In the genomic region with DNA sequence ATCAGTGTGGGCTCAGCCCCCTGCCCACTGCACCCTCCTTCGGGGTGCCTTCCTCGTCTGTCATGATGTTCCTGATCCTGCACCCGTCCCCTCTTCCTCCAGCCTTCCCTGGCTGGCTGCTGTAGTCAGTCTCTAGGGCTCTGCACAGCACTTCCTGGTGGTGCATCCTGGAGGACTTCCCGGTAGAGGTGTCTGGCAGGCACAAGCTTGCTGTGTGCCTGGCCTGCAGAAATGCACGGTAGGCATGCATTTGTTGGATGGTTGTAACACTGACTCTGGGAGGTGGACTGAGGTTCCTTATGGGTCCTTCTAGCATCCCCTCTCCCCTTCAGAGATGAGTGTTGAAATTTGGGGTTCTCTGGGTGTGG, we compare ENCODE assay signal across 3 cellular contexts.
TF ChIP-seq lines count a peak whose summit lies in the region.

No MANE protein-coding gene starts in this region.

TF ChIP-seq in SK-N-SH, 30 proteins besides CTCF, POLR2A, EP300 and RAD21:
- TF ChIP-seq POLR2AphosphoS5 (IDR thresholded peaks at IDR 0.05; ENCODE audit: low read depth, low read length) (no peak), GABPA (IDR thresholded peaks at IDR 0.05; ENCODE audit: low read depth) (no peak)

TF ChIP-seq in SK-N-SH treated with all-trans-retinoic acid at 6 μM for 48 hours, 23 proteins besides CTCF, POLR2A, EP300 and RAD21 (continued from another document):
- TF ChIP-seq, protein P1, sequence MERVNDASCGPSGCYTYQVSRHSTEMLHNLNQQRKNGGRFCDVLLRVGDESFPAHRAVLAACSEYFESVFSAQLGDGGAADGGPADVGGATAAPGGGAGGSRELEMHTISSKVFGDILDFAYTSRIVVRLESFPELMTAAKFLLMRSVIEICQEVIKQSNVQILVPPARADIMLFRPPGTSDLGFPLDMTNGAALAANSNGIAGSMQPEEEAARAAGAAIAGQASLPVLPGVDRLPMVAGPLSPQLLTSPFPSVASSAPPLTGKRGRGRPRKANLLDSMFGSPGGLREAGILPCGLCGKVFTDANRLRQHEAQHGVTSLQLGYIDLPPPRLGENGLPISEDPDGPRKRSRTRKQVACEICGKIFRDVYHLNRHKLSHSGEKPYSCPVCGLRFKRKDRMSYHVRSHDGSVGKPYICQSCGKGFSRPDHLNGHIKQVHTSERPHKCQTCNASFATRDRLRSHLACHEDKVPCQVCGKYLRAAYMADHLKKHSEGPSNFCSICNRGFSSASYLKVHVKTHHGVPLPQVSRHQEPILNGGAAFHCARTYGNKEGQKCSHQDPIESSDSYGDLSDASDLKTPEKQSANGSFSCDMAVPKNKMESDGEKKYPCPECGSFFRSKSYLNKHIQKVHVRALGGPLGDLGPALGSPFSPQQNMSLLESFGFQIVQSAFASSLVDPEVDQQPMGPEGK (CRISPR knock-in tag; IDR thresholded peaks at IDR 0.05; ENCODE audit: borderline replicate concordance) = no peak
- TF ChIP-seq TCF4 (CRISPR knock-in tag; IDR thresholded peaks at IDR 0.05; ENCODE audit: borderline replicate concordance) = no peak
- TF ChIP-seq BACH2 (CRISPR knock-in tag; IDR thresholded peaks at IDR 0.05; ENCODE audit: borderline replicate concordance) = no peak
- TF ChIP-seq PPARA (CRISPR knock-in tag; IDR thresholded peaks at IDR 0.05; ENCODE audit: borderline replicate concordance) = no peak
- TF ChIP-seq, protein P2, sequence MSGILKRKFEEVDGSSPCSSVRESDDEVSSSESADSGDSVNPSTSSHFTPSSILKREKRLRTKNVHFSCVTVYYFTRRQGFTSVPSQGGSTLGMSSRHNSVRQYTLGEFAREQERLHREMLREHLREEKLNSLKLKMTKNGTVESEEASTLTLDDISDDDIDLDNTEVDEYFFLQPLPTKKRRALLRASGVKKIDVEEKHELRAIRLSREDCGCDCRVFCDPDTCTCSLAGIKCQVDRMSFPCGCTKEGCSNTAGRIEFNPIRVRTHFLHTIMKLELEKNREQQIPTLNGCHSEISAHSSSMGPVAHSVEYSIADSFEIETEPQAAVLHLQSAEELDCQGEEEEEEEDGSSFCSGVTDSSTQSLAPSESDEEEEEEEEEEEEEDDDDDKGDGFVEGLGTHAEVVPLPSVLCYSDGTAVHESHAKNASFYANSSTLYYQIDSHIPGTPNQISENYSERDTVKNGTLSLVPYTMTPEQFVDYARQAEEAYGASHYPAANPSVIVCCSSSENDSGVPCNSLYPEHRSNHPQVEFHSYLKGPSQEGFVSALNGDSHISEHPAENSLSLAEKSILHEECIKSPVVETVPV (CRISPR knock-in tag; IDR thresholded peaks at IDR 0.05) = no peak
- TF ChIP-seq ZC3H10 (CRISPR knock-in tag; IDR thresholded peaks at IDR 0.05) = no peak
- no peak for TF ChIP-seq ESRRG (CRISPR knock-in tag; IDR thresholded peaks at IDR 0.05)
- no peak for TF ChIP-seq TOX (CRISPR knock-in tag; IDR thresholded peaks at IDR 0.05; ENCODE audit: borderline replicate concordance)
- TF ChIP-seq GLIS3 (CRISPR knock-in tag; IDR thresholded peaks at IDR 0.05) = no peak
- TF ChIP-seq SNAI2 (CRISPR knock-in tag; IDR thresholded peaks at IDR 0.05) = no peak
- no peak for TF ChIP-seq CSDC2 (CRISPR knock-in tag; IDR thresholded peaks at IDR 0.05)
- TF ChIP-seq ARNTL (CRISPR knock-in tag; IDR thresholded peaks at IDR 0.05; ENCODE audit: borderline replicate concordance, low read depth) = no peak

TF ChIP-seq in IMR-90, 13 proteins besides CTCF, POLR2A, EP300 and RAD21 (continued from another document):
- TF ChIP-seq, protein P3, sequence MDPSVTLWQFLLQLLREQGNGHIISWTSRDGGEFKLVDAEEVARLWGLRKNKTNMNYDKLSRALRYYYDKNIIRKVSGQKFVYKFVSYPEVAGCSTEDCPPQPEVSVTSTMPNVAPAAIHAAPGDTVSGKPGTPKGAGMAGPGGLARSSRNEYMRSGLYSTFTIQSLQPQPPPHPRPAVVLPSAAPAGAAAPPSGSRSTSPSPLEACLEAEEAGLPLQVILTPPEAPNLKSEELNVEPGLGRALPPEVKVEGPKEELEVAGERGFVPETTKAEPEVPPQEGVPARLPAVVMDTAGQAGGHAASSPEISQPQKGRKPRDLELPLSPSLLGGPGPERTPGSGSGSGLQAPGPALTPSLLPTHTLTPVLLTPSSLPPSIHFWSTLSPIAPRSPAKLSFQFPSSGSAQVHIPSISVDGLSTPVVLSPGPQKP (IDR thresholded peaks at IDR 0.05; ENCODE audit: borderline replicate concordance, low read depth, low read length) = no peak
- no peak for TF ChIP-seq RFX5 (IDR thresholded peaks at IDR 0.05; ENCODE audit: low read depth, low read length)
- no peak for TF ChIP-seq BHLHE40 (IDR thresholded peaks at IDR 0.05; ENCODE audit: low read depth, low read length)
- TF ChIP-seq MAFK (IDR thresholded peaks at IDR 0.05; ENCODE audit: low read depth, low read length) = no peak
- no peak for TF ChIP-seq CEBPB (IDR thresholded peaks at IDR 0.05; ENCODE audit: low read depth, low read length)
- TF ChIP-seq, protein P4, sequence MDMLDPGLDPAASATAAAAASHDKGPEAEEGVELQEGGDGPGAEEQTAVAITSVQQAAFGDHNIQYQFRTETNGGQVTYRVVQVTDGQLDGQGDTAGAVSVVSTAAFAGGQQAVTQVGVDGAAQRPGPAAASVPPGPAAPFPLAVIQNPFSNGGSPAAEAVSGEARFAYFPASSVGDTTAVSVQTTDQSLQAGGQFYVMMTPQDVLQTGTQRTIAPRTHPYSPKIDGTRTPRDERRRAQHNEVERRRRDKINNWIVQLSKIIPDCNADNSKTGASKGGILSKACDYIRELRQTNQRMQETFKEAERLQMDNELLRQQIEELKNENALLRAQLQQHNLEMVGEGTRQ (IDR thresholded peaks at IDR 0.05; ENCODE audit: low read depth, low read length) = no peak
- TF ChIP-seq SMC3 (IDR thresholded peaks at IDR 0.05; ENCODE audit: low read depth, low read length) = no peak
- TF ChIP-seq MXI1 (IDR thresholded peaks at IDR 0.05; ENCODE audit: borderline replicate concordance, low read depth, low read length) = no peak
- no peak for TF ChIP-seq NFE2L2 (IDR thresholded peaks at IDR 0.05; ENCODE audit: low read depth, low read length)
- no peak for TF ChIP-seq RCOR1 (IDR thresholded peaks at IDR 0.05; ENCODE audit: insufficient replicate concordance, low read length)
- TF ChIP-seq FOS (IDR thresholded peaks at IDR 0.05; ENCODE audit: low read depth, low read length) = no peak
- TF ChIP-seq MAZ (IDR thresholded peaks at IDR 0.05; ENCODE audit: borderline replicate concordance, low read depth, low read length) = no peak
